In the genomic region with DNA sequence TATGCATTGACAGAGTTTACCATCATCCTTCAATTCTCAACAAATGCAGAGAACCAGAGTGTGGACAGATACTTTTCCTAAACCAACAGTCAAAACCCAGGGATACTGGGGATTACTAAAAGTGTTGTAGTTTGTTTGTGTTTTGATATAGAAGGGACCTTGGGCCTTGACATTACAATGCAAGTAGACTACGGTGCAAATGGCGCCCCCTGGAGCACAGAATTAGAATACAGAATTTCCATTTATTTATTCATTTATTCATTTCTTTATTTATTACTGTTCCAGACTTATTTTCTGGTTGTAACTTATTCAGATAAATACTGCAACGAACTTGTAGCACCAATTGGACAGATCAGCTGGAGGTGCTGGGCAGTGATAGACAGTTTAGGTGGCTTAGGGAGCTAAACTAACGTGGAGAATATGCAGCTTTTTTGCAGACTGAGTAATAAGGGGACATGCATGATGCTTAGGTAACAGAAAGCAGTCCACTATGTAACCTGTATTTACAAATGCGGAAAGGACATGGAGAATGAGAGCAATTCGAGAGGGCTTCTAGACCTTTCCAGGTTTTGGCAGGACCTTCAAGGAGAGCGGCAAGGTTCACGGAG, we compare ENCODE assay signal across 8 cellular contexts. TPM values are rescaled to one million over a fixed set of nuclear protein-coding genes. Genes with fewer than 3 reads are reported as not detected.
A peak's percentile ranks its signal among the peaks of the same experiment; 100 is the strongest.
DNase-seq lines count a peak whose midpoint lies in the region; ATAC-seq, FAIRE-seq and TF ChIP-seq lines count a peak whose summit lies in the region.

No MANE protein-coding gene starts in this region.

- no peaks in the 10 kb centered on the region for H3K27me3 ChIP-seq in effector memory CD4-positive, alpha-beta T cell (replicated peaks; ENCODE audit: control insufficient read depth, insufficient read depth, low read length, poor library complexity, severe bottlenecking)

- TF ChIP-seq CTCF in HFFc6 (IDR thresholded peaks at IDR 0.05) (peak; percentile 97), kidney (IDR thresholded peaks at IDR 0.05; ENCODE audit: borderline replicate concordance, extremely low read depth, insufficient read depth) (peak; percentile 64), type B pancreatic cell (conservative IDR thresholded peaks at IDR 0.05) (peak; percentile 90)

- H3K36me3 Mint-ChIP-seq in HFFc6 (ENCODE audit: low read depth), result peaks cover 4% of the 10 kb centered on the region; the same call in 1 of the 2 replicates
- H3K36me3 Mint-ChIP-seq in activated CD8-positive, alpha-beta T cell treated with anti-CD3 and anti-CD28 coated beads, Interleukin-2, amount 10 ng/mL, durations not matched to agents 7 days and 5 days (ENCODE audit: low read depth), result no peaks in the 10 kb centered on the region
- H3K36me3 Mint-ChIP-seq in type B pancreatic cell, result peaks cover 26% of the 10 kb centered on the region

- H3K4me3 Mint-ChIP-seq in HFFc6 (no peak overlapping the region), type B pancreatic cell (no peak overlapping the region)
- no peak overlapping the region for H3K4me3 Mint-ChIP-seq in activated CD8-positive, alpha-beta T cell treated with anti-CD3 and anti-CD28 coated beads, Interleukin-2, amount 10 ng/mL, durations not matched to agents 7 days and 5 days

- POLR2A ChIA-PET in activated CD8-positive, alpha-beta T cell treated with anti-CD3 and anti-CD28 coated beads, Interleukin-2, amount 10 ng/mL, durations not matched to agents 7 days and 5 days (lab: Charles Lee), result no interaction called here

- intact Hi-C loops in kidney (cut with DNase I), result loop anchor here (5.0 kb wide), 1 partner anchor 51 kb away; no protein-coding TSS in a partner anchor

- no peak overlapping the region for H3K27ac ChIP-seq in kidney (ENCODE audit: low read depth in 2 of 2, low read length in 2 of 2)
- no peak overlapping the region for H3K27ac ChIP-seq in effector memory CD4-positive, alpha-beta T cell (ENCODE audit: insufficient read depth, low read length, poor library complexity, severe bottlenecking)

- H3K4me1 Mint-ChIP-seq in HFFc6 (ENCODE audit: low read depth) (peaks cover 82% of the 10 kb centered on the region), type B pancreatic cell (ENCODE audit: unreplicated experiment) (peaks cover 31% of the 10 kb centered on the region)
- no peaks in the 10 kb centered on the region for H3K4me1 Mint-ChIP-seq in activated CD8-positive, alpha-beta T cell treated with anti-CD3 and anti-CD28 coated beads, Interleukin-2, amount 10 ng/mL, durations not matched to agents 7 days and 5 days (ENCODE audit: low read depth)

- no peaks in the 10 kb centered on the region for H3K36me3 ChIP-seq in kidney (ENCODE audit: control insufficient read depth in 1 of 2, insufficient read depth in 2 of 2, low read length in 2 of 2)
- no peaks in the 10 kb centered on the region for H3K36me3 ChIP-seq in effector memory CD4-positive, alpha-beta T cell (ENCODE audit: control insufficient read depth, insufficient read depth, low read length)

- H3K9me3 ChIP-seq in kidney (ENCODE audit: control insufficient read depth in 1 of 2, low read length in 2 of 2), result no peaks in the 10 kb centered on the region
- H3K9me3 ChIP-seq in effector memory CD4-positive, alpha-beta T cell (ENCODE audit: control insufficient read depth, low read length), result no peaks in the 10 kb centered on the region

- H3K27ac Mint-ChIP-seq in HFFc6 (peak overlapping the region; percentile 66), type B pancreatic cell (no peak overlapping the region)
- H3K27ac Mint-ChIP-seq in activated CD8-positive, alpha-beta T cell treated with anti-CD3 and anti-CD28 coated beads, Interleukin-2, amount 10 ng/mL, durations not matched to agents 7 days and 5 days, result no peak overlapping the region

- FAIRE-seq in kidney (lab: Jason Lieb, UNC), result peak; percentile 37

- no peak overlapping the region for H3K4me3 ChIP-seq in kidney (ENCODE audit: low read length in 2 of 2)
- H3K4me3 ChIP-seq in effector memory CD4-positive, alpha-beta T cell (ENCODE audit: insufficient read depth, low read depth, low read length, poor library complexity, severe bottlenecking), result no peak overlapping the region

- no peak for ATAC-seq in activated CD8-positive, alpha-beta T cell treated with anti-CD3 and anti-CD28 coated beads, Interleukin-2, amount 10 ng/mL, durations not matched to agents 7 days and 5 days
- no peak for ATAC-seq in GM21619 (IDR thresholded peaks at IDR 0.05; ENCODE audit: unreplicated experiment)

- DNase-seq in CD1c-positive myeloid dendritic cell (ENCODE audit: extremely low spot score), result peak; percentile 54
- peak; percentile 39 for DNase-seq in HFFc6
- DNase-seq in activated CD8-positive, alpha-beta T cell treated with anti-CD3 and anti-CD28 coated beads, Interleukin-2, amount 10 ng/mL, durations not matched to agents 7 days and 5 days, result peak; percentile 24
- no peak for DNase-seq in kidney
- DNase-seq in type B pancreatic cell (ENCODE audit: extremely low spot score, unreplicated experiment), result no peak
- DNase-seq in effector CD4-positive, alpha-beta T cell, result no peak
- no peak for DNase-seq in effector memory CD4-positive, alpha-beta T cell

- no peaks in the 10 kb centered on the region for H3K9me3 Mint-ChIP-seq in HFFc6
- H3K9me3 Mint-ChIP-seq in activated CD8-positive, alpha-beta T cell treated with anti-CD3 and anti-CD28 coated beads, Interleukin-2, amount 10 ng/mL, durations not matched to agents 7 days and 5 days (ENCODE audit: insufficient read depth), result no peaks in the 10 kb centered on the region
- H3K9me3 Mint-ChIP-seq in type B pancreatic cell, result no peaks in the 10 kb centered on the region

- CTCF ChIA-PET in activated CD8-positive, alpha-beta T cell treated with anti-CD3 and anti-CD28 coated beads, Interleukin-2, amount 10 ng/mL, durations not matched to agents 7 days and 5 days (lab: Charles Lee), result interaction anchor here (0.9 to 3.3 kb wide), 5 partner anchors 10 to 85 kb away, joined by 3 to 20 read pairs (median 7); no protein-coding TSS in a partner anchor

- no peak overlapping the region for H3K9ac ChIP-seq in kidney (ENCODE audit: low read length in 2 of 2)

- H3K4me1 ChIP-seq in kidney (ENCODE audit: control insufficient read depth in 1 of 2, insufficient read depth in 1 of 2, low read depth in 1 of 2, low read length in 2 of 2), result peaks cover 11 to 20% of the 10 kb centered on the region in 2 donors
- no peaks in the 10 kb centered on the region for H3K4me1 ChIP-seq in effector memory CD4-positive, alpha-beta T cell (ENCODE audit: control insufficient read depth, insufficient read depth, low read length, poor library complexity, severe bottlenecking)

- H3K27me3 Mint-ChIP-seq in HFFc6 (ENCODE audit: insufficient read depth), result peaks cover 6% of the 10 kb centered on the region; the same call in 1 of the 2 replicates
- H3K27me3 Mint-ChIP-seq in activated CD8-positive, alpha-beta T cell treated with anti-CD3 and anti-CD28 coated beads, Interleukin-2, amount 10 ng/mL, durations not matched to agents 7 days and 5 days (ENCODE audit: low read depth), result no peaks in the 10 kb centered on the region
- H3K27me3 Mint-ChIP-seq in type B pancreatic cell, result no peaks in the 10 kb centered on the region

RNA-seq across cellular contexts. Expression of a gene that starts 42.6 kb away (rescaled TPM):
- total RNA-seq in HFFc6 (2021; fragmentation: NEBNext Ultra II Directional; extraction: Animal tissue kit (Norgen Biotek cat#: 25700)), result 100 to 1,000 TPM in 5 of 6 experiments, 10 to 100 TPM in 1; 99.5 to 121 (median 107) TPM
- not detected for total RNA-seq in activated CD8-positive, alpha-beta T cell treated with anti-CD3 and anti-CD28 coated beads, Interleukin-2, amount 10 ng/mL, durations not matched to agents 7 days and 5 days
- total RNA-seq in kidney (54.9 TPM), type B pancreatic cell (ENCODE audit: low replicate concordance) (15.0 and 51.6 TPM in 2 replicates)
- 13.7 TPM for polyA plus RNA-seq in kidney (ENCODE audit: insufficient read depth, low read depth, low replicate concordance)

Comparison
In these comparisons a context has a peak if more than half of its experiments do, and no peak if none do; other contexts are left out.
1. DNase-seq: peak in CD1c-positive myeloid dendritic cell (single experiment), HFFc6 (single experiment) and activated CD8-positive, alpha-beta T cell treated with anti-CD3 and anti-CD28 coated beads, Interleukin-2, amount 10 ng/mL, durations not matched to agents 7 days and 5 days (single experiment); none in kidney (single experiment), type B pancreatic cell (single experiment), effector CD4-positive, alpha-beta T cell (single experiment) and effector memory CD4-positive, alpha-beta T cell (0 of 3).
2. RNA of a gene that starts 42.6 kb away (total RNA-seq): 99.5 to 121 TPM in HFFc6, 54.9 TPM in kidney (single experiment) and 15.0 to 51.6 TPM in type B pancreatic cell; not detected in activated CD8-positive, alpha-beta T cell treated with anti-CD3 and anti-CD28 coated beads, Interleukin-2, amount 10 ng/mL, durations not matched to agents 7 days and 5 days; every median in the first group is over 10 times any median in the second.
3. Peak in every context shown above with its lines, with median percentiles within 50 percentile points of each other: CTCF ChIP-seq.